In the genomic region with DNA sequence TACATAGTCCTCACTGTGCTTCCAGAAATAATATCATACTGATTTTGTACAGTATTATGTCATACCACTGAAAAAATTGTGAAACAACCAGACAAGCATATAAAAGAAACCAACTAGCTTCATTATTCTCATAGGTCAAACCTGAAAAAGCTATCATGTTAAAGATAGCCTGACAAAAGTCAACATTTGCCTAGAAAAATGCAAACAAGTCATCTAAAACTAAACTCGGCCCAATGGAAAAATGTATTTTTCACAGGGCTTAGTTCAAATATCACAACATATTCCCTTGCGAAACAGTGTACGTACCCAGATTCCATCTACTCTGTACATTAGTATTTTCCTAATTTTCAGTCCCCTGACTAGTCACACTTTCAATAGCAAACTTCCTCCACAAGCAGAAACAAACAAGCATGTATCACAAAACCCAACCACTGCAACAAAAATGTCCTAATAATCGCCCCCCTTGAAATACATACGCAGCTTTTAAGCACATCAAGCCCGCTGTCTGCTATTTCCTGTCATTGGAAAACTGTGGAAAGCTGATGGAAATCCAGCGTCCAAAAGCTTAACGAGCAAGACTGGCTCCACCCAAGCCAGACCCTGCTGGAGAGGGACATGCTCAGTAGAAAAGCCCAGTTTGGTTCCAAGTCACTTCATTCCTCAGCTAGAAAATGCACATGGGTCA, we compare ENCODE assay signal across 13 cellular contexts.
A peak's percentile ranks its signal among the peaks of the same experiment; 100 is the strongest.
DNase-seq lines count a peak whose midpoint lies in the region; ATAC-seq, FAIRE-seq and TF ChIP-seq lines count a peak whose summit lies in the region.
"Had no signal": no experiment of that assay in that cellular context is flagged by ENCODE, and none has a peak within 500 bp of the region (broad histone marks: within the 10 kb centered on the region; RNA-seq: fewer than 3 reads in every experiment).

No MANE protein-coding gene starts in this region.

- no peak overlapping the region for H3K27ac ChIP-seq in mammary epithelial cell (ENCODE audit: insufficient read depth, low read depth, low read length)
- peak overlapping the region; percentile 53 for H3K27ac ChIP-seq in muscle layer of duodenum (ENCODE audit: low read length)
- peak overlapping the region; percentile 13 for H3K27ac ChIP-seq in vagina
- H3K27ac ChIP-seq: 22Rv1 had no signal

- H2AFZ ChIP-seq in mammary epithelial cell (ENCODE audit: low read depth, low read length): no peak overlapping the region

- no peaks in the 10 kb centered on the region for H3K36me3 Mint-ChIP-seq in MCF 10A (ENCODE audit: insufficient read depth, unreplicated experiment)
- H3K36me3 Mint-ChIP-seq: activated naive CD8-positive, alpha-beta T cell had no signal

- H3K27ac Mint-ChIP-seq in MCF 10A (ENCODE audit: low read depth, unreplicated experiment): peak overlapping the region; percentile 55
- H3K27ac Mint-ChIP-seq: activated B cell treated with CpG ODN at 0.5 μM for 24 hours; activated naive CD8-positive, alpha-beta T cell had no signal

- intact Hi-C loops in MCF 10A (cut with micrococcal nuclease): no loop called here
- intact Hi-C loops in mammary epithelial cell (cut with micrococcal nuclease): no loop called here
- intact Hi-C loops in vagina (cut with DNase I): no loop called here

- H3K9me3 ChIP-seq in mammary epithelial cell (replicated peaks; ENCODE audit: insufficient read depth, low read length) (no peaks in the 10 kb centered on the region), muscle layer of duodenum (ENCODE audit: control insufficient read depth in 1 of 2, low read length in 2 of 2) (no peaks in the 10 kb centered on the region), vagina (no peaks in the 10 kb centered on the region)

- H3K36me3 ChIP-seq in mammary epithelial cell (ENCODE audit: insufficient read depth, low read length) (no peaks in the 10 kb centered on the region), muscle layer of duodenum (ENCODE audit: control insufficient read depth in 1 of 2, insufficient read depth in 2 of 2, low read length in 2 of 2) (no peaks in the 10 kb centered on the region), vagina (no peaks in the 10 kb centered on the region)

- dilution Hi-C loops in mammary epithelial cell (cut with HindIII; ENCODE audit: low sequenced_read_pairs): no loop called here

- no peak overlapping the region for H3K4me3 Mint-ChIP-seq in MCF 10A (ENCODE audit: unreplicated experiment)
- H3K4me3 Mint-ChIP-seq: activated B cell treated with CpG ODN at 0.5 μM for 24 hours; activated naive CD8-positive, alpha-beta T cell had no signal

- H3K4me3 ChIP-seq in mammary epithelial cell (replicated peaks in 1 of 3; ENCODE audit: insufficient read depth in 1 of 3, low read depth in 2 of 3, low read length in 3 of 3) (no peak overlapping the region), muscle layer of duodenum (ENCODE audit: low read depth in 1 of 2, low read length in 2 of 2) (peak overlapping the region; percentile 34 to 49), vagina (peak overlapping the region; percentile 30 to 33)

- in situ Hi-C loops in mammary epithelial cell (cut with MboI; ENCODE audit: low sequenced_read_pairs in 2 of 2): no loop called here

- DNase-seq in MCF 10A (ENCODE audit: unreplicated experiment): no peak
- no peak for DNase-seq in mammary epithelial cell
- DNase-seq in fibroblast of peridontal ligament (ENCODE audit: extremely low read depth): peak; percentile 80
- DNase-seq in vagina (ENCODE audit: extremely low spot score in 2 of 2): no peak
- no peak for DNase-seq in GM19239 (ENCODE audit: insufficient read length, low spot score)
- no peak for DNase-seq in NCI-H345 (lab: John Stamatoyannopoulos, UW)
- DNase-seq: activated B cell treated with CpG ODN at 0.5 μM for 24 hours; NCI-H1092; stimulated activated CD4-positive, alpha-beta T cell treated with anti-CD3 and anti-CD28 coated beads, Interleukin-12 subunit alpha, Interleukin-12 subunit beta, amount 100 ng/mL, for 4 hours had no signal

- H4K20me1 ChIP-seq in mammary epithelial cell (ENCODE audit: insufficient read depth, low read length): no peaks in the 10 kb centered on the region

- H3K27me3 ChIP-seq in mammary epithelial cell (ENCODE audit: insufficient read depth, low read length) (no peaks in the 10 kb centered on the region), muscle layer of duodenum (ENCODE audit: low read depth, low read length) (no peaks in the 10 kb centered on the region), vagina (no peaks in the 10 kb centered on the region)

- CTCF ChIA-PET in MCF 10A (lab: Yijun Ruan, JAX) (interaction anchor here (0.6 to 1.3 kb wide), 3 partner anchors 14 to 97 kb away, joined by 3 to 6 read pairs (median 3); no protein-coding TSS in a partner anchor), mammary epithelial cell (lab: Charles Lee; ENCODE audit: low non-redundant PET) (no interaction called here)

- no peak for TF ChIP-seq POLR2A in vagina (IDR thresholded peaks at IDR 0.05)

- no peak for TF ChIP-seq CTCF in MCF 10A (IDR thresholded peaks at IDR 0.05; ENCODE audit: unreplicated experiment)
- no peak for TF ChIP-seq CTCF in mammary epithelial cell (conservative IDR thresholded peaks at IDR 0.05 in 1 of 2, IDR thresholded peaks at IDR 0.05 in 1 of 2; ENCODE audit: extremely low read depth in 1 of 2, insufficient read depth in 1 of 2, low read depth in 1 of 2, low read length in 2 of 2)
- no peak for TF ChIP-seq CTCF in vagina (IDR thresholded peaks at IDR 0.05)

- POLR2A ChIA-PET in MCF 10A (lab: Yijun Ruan, JAX): no interaction called here

- H3K4me1 ChIP-seq in mammary epithelial cell (ENCODE audit: insufficient read depth, low read length) (no peaks in the 10 kb centered on the region), muscle layer of duodenum (ENCODE audit: control insufficient read depth in 1 of 2, insufficient read depth in 2 of 2, low read length in 2 of 2) (peaks cover 0 to 7% of the 10 kb centered on the region in 2 donors), vagina (peaks cover 37% of the 10 kb centered on the region)

- FAIRE-seq in GM19239 (lab: Jason Lieb, UNC): no peak

- no peak overlapping the region for H3K9ac ChIP-seq in mammary epithelial cell (ENCODE audit: insufficient read depth, low read length)

- H3K27me3 Mint-ChIP-seq in MCF 10A (ENCODE audit: insufficient read depth, unreplicated experiment): no peaks in the 10 kb centered on the region
- H3K27me3 Mint-ChIP-seq: activated B cell treated with CpG ODN at 0.5 μM for 24 hours; activated naive CD8-positive, alpha-beta T cell had no signal

- WGBS in mammary epithelial cell (ENCODE audit: low coverage, missing lambda C conversion rate): 97% methylated on average over 8 of the region's 8 CpGs

- BruUV-seq in MCF 10A (replicated peaks; lab: Mats Ljungman, UMichigan) (no TSS peak), mammary epithelial cell (replicated peaks; lab: Mats Ljungman, UMichigan) (no TSS peak)

- H3K4me2 ChIP-seq in mammary epithelial cell (ENCODE audit: insufficient read depth, low read depth, low read length): no peak overlapping the region

- peaks cover 7% of the 10 kb centered on the region for H3K4me1 Mint-ChIP-seq in MCF 10A (ENCODE audit: insufficient read depth, unreplicated experiment)

- H3K9me3 Mint-ChIP-seq in MCF 10A (ENCODE audit: unreplicated experiment): no peaks in the 10 kb centered on the region
- H3K9me3 Mint-ChIP-seq: activated B cell treated with CpG ODN at 0.5 μM for 24 hours had no signal

- peaks cover 33% of the 10 kb centered on the region for H3K79me2 ChIP-seq in mammary epithelial cell (ENCODE audit: insufficient read depth, low read length)

- no peak for ATAC-seq in GM21423 (IDR thresholded peaks at IDR 0.05; ENCODE audit: unreplicated experiment)

Comparison
In these comparisons a context has a peak if more than half of its experiments do, and no peak if none do; other contexts are left out.
1. H3K4me3 ChIP-seq: peak in muscle layer of duodenum (2 of 2) and vagina (2 of 2); none in mammary epithelial cell (0 of 3).